Comparison of ENCODE assay signal across 14 cellular contexts in genomic region chr6:148514091-148514850, GRCh38.
A peak's percentile ranks its signal among the peaks of the same experiment; 100 is the strongest.
DNase-seq lines count a peak whose midpoint lies in the region; ATAC-seq and TF ChIP-seq lines count a peak whose summit lies in the region.
"Had no signal": no experiment of that assay in that cellular context is flagged by ENCODE, and none has a peak within 500 bp of the region (broad histone marks: within the 10 kb centered on the region; RNA-seq: fewer than 3 reads in every experiment).

No MANE protein-coding gene starts in this region.

- H3K27ac ChIP-seq in angular gyrus (ENCODE audit: low read depth, low read length) (peak overlapping the region; percentile 89), left lung (peak overlapping the region; percentile 67 to 81), skeletal muscle tissue (ENCODE audit: low read depth, low read length) (peak overlapping the region; percentile 88)
- H3K27ac ChIP-seq: C4-2B had no signal

- H3K9ac ChIP-seq in skeletal muscle tissue (ENCODE audit: low read depth in 1 of 3, low read length in 3 of 3): peak overlapping the region; percentile 37 to 66 (median 50)

- no peaks in the 10 kb centered on the region for H3K9me3 ChIP-seq in left lung
- H3K9me3 ChIP-seq in skeletal muscle tissue (ENCODE audit: control insufficient read depth in 3 of 3, low read length in 3 of 3): no peaks in the 10 kb centered on the region

- no peaks in the 10 kb centered on the region for H3K4me1 Mint-ChIP-seq in activated naive CD4-positive, alpha-beta T cell treated with anti-CD3 and anti-CD28 coated beads, Interleukin-2, amount 10 ng/mL, durations not matched to agents 7 days and 5 days

- ATAC-seq in left lung (no peak), HG03342 (IDR thresholded peaks at IDR 0.05; ENCODE audit: unreplicated experiment) (no peak), GM19324 (IDR thresholded peaks at IDR 0.05; ENCODE audit: low FRiP score, unreplicated experiment) (no peak)

- H3K27me3 ChIP-seq in BJ (ENCODE audit: control insufficient read depth, insufficient read depth, low read length) (no peaks in the 10 kb centered on the region), left lung (no peaks in the 10 kb centered on the region), skeletal muscle tissue (ENCODE audit: control insufficient read depth in 3 of 3, insufficient read depth in 3 of 3, low read length in 3 of 3) (no peaks in the 10 kb centered on the region), H7 (ENCODE audit: control insufficient read depth, insufficient read depth, low read length) (no peaks in the 10 kb centered on the region)

- H3K4me3 Mint-ChIP-seq in activated naive CD4-positive, alpha-beta T cell treated with anti-CD3 and anti-CD28 coated beads, Interleukin-2, amount 10 ng/mL, durations not matched to agents 7 days and 5 days: no peak overlapping the region
- H3K4me3 Mint-ChIP-seq: IgD-negative memory B cell had no signal

- POLR2A ChIA-PET in BJ (lab: Charles Lee): interaction anchor here (0.7 kb wide), 1 partner anchor 17 kb away, joined by 6 read pairs; no protein-coding TSS in a partner anchor

- peak overlapping the region; percentile 16 for H3K4me3 ChIP-seq in BJ (ENCODE audit: low read depth, low read length)
- H3K4me3 ChIP-seq in left lung: no peak overlapping the region
- peak overlapping the region in 2 of 3 donors; percentile 16 to 35 for H3K4me3 ChIP-seq in skeletal muscle tissue (ENCODE audit: low read length in 3 of 3)
- H3K4me3 ChIP-seq in H7 (ENCODE audit: insufficient read depth, low read depth, low read length): no peak overlapping the region

- no peaks in the 10 kb centered on the region for H3K9me3 Mint-ChIP-seq in activated naive CD4-positive, alpha-beta T cell treated with anti-CD3 and anti-CD28 coated beads, Interleukin-2, amount 10 ng/mL, durations not matched to agents 7 days and 5 days
- H3K9me3 Mint-ChIP-seq: IgD-negative memory B cell had no signal

- intact Hi-C loops in left lung (cut with DNase I): no loop called here

- no peaks in the 10 kb centered on the region for H3K36me3 Mint-ChIP-seq in activated naive CD4-positive, alpha-beta T cell treated with anti-CD3 and anti-CD28 coated beads, Interleukin-2, amount 10 ng/mL, durations not matched to agents 7 days and 5 days

- TF ChIP-seq CTCF in BJ (IDR thresholded peaks at IDR 0.05; ENCODE audit: insufficient read depth, low read depth, low read length) (no peak), left lung (IDR thresholded peaks at IDR 0.05) (no peak)

- peaks cover 15% of the 10 kb centered on the region for H3K27me3 Mint-ChIP-seq in activated naive CD4-positive, alpha-beta T cell treated with anti-CD3 and anti-CD28 coated beads, Interleukin-2, amount 10 ng/mL, durations not matched to agents 7 days and 5 days

- DNase-seq in BJ (ENCODE audit: low read depth) (no peak), left lung (no peak), H7 (no peak)
- DNase-seq in activated naive CD4-positive, alpha-beta T cell treated with anti-CD3 and anti-CD28 coated beads, Interleukin-2, amount 10 ng/mL, durations not matched to agents 7 days and 5 days: no peak
- DNase-seq: effector memory CD4-positive, alpha-beta T cell; NCI-H146; NCI-H774; SHP77 had no signal

- H3K4me1 ChIP-seq in left lung (peaks cover 0 to 14% of the 10 kb centered on the region in 2 donors), skeletal muscle tissue (ENCODE audit: control insufficient read depth in 3 of 3, insufficient read depth in 3 of 3, low read length in 3 of 3) (peaks cover 22 to 39% (median 35%) of the 10 kb centered on the region in 3 donors)

- H3K36me3 ChIP-seq in BJ (ENCODE audit: control insufficient read depth, insufficient read depth, low read length) (peaks cover 10% of the 10 kb centered on the region), left lung (peaks cover 0 to 22% of the 10 kb centered on the region in 2 donors), skeletal muscle tissue (ENCODE audit: control insufficient read depth in 3 of 3, insufficient read depth in 3 of 3, low read length in 3 of 3) (peaks cover 0 to 12% (median 3%) of the 10 kb centered on the region in 3 donors), H7 (replicated peaks; ENCODE audit: control insufficient read depth, insufficient read depth, low read length) (peaks cover 1% of the 10 kb centered on the region; the same call in 1 of the 2 replicates)

- CTCF ChIA-PET in BJ (lab: Yijun Ruan, JAX): interaction anchor here (0.6 kb wide), 1 partner anchor 342 kb away, joined by 3 read pairs; no protein-coding TSS in a partner anchor
- CTCF ChIA-PET in activated naive CD4-positive, alpha-beta T cell treated with anti-CD3 and anti-CD28 coated beads, Interleukin-2, amount 10 ng/mL, durations not matched to agents 7 days and 5 days (lab: Charles Lee): no interaction called here

- no peak overlapping the region for H3K27ac Mint-ChIP-seq in activated naive CD4-positive, alpha-beta T cell treated with anti-CD3 and anti-CD28 coated beads, Interleukin-2, amount 10 ng/mL, durations not matched to agents 7 days and 5 days
- H3K27ac Mint-ChIP-seq: IgD-negative memory B cell had no signal

Comparison
In these comparisons a context has a peak if more than half of its experiments do, and no peak if none do; other contexts are left out.
1. H3K4me3 ChIP-seq: peak in BJ (single experiment) and skeletal muscle tissue (2 of 3); none in left lung (0 of 2) and H7 (single experiment).
2. Peak in every context shown above with its lines, with median percentiles within 50 percentile points of each other: H3K27ac ChIP-seq.